In the genomic region with DNA sequence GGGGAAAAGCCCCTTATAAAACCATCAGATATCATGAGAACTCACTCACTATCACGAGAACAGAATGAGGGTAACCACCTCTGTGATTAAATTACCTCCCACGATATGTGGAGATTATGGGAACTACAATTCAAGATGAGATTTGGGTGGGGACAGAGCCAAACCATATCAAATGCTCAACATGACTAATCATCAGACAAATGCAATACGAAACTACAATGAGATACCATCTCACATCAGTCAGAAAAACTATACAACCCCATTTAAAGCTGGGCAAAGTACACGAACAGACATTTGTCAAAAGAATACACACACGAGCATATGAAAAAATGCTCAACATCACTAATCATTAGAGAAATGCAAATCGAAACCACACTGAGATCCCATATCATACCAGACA, we compare ENCODE assay signal across 17 cellular contexts.
DNase-seq lines count a peak whose midpoint lies in the region; ATAC-seq, FAIRE-seq and TF ChIP-seq lines count a peak whose summit lies in the region.
"Had no signal": no experiment of that assay in that cellular context is flagged by ENCODE, and none has a peak within 500 bp of the region (broad histone marks: within the 10 kb centered on the region; RNA-seq: fewer than 3 reads in every experiment).

No MANE protein-coding gene starts in this region.

- H3K27ac Mint-ChIP-seq in stimulated activated effector memory CD8-positive, alpha-beta T cell treated with anti-CD3 and anti-CD28 coated beads, Interleukin-12 subunit alpha, Interleukin-12 subunit beta, amount 100 ng/mL, for 72 hours = no peak overlapping the region
- H3K27ac Mint-ChIP-seq: B cell had no signal

- no peak for TF ChIP-seq POLR2A in GM12892 (IDR thresholded peaks at IDR 0.05; ENCODE audit: low read depth, low read length)
- no peak for TF ChIP-seq POLR2A in tibial nerve (IDR thresholded peaks at IDR 0.05)

- H3K36me3 ChIP-seq in brain microvascular endothelial cell (replicated peaks) = no peaks in the 10 kb centered on the region
- H3K36me3 ChIP-seq in tibial nerve = peaks cover 0 to 7% (median 0%) of the 10 kb centered on the region in 3 donors

- peaks cover 8% of the 10 kb centered on the region for H3K9me3 Mint-ChIP-seq in stimulated activated effector memory CD8-positive, alpha-beta T cell treated with anti-CD3 and anti-CD28 coated beads, Interleukin-12 subunit alpha, Interleukin-12 subunit beta, amount 100 ng/mL, for 72 hours

- in situ Hi-C loops in brain microvascular endothelial cell (cut with HindIII; ENCODE audit: low pct_ligation_motif_present, low sequenced_read_pairs) = no loop called here

- peak; percentile 26 for ATAC-seq in stimulated activated effector memory CD8-positive, alpha-beta T cell treated with anti-CD3 and anti-CD28 coated beads, Interleukin-12 subunit alpha, Interleukin-12 subunit beta, amount 100 ng/mL, for 72 hours
- ATAC-seq in GM18517 (IDR thresholded peaks at IDR 0.05; ENCODE audit: unreplicated experiment) (no peak), HG02970 (IDR thresholded peaks at IDR 0.05; ENCODE audit: low FRiP score, unreplicated experiment) (no peak)
- ATAC-seq: HCT116 had no signal

- H3K9me3 ChIP-seq in tibial nerve = peaks cover 0 to 12% (median 2%) of the 10 kb centered on the region in 4 donors

- no peak overlapping the region for H3K27ac ChIP-seq in brain microvascular endothelial cell
- H3K27ac ChIP-seq in tibial nerve = no peak overlapping the region
- H3K27ac ChIP-seq: C4-2B, GM23248 had no signal

- H3K4me3 Mint-ChIP-seq in stimulated activated effector memory CD8-positive, alpha-beta T cell treated with anti-CD3 and anti-CD28 coated beads, Interleukin-12 subunit alpha, Interleukin-12 subunit beta, amount 100 ng/mL, for 72 hours = no peak overlapping the region
- H3K4me3 Mint-ChIP-seq: B cell; CD4-positive, alpha-beta memory T cell had no signal

- H3K27me3 ChIP-seq in brain microvascular endothelial cell (replicated peaks) (no peaks in the 10 kb centered on the region), tibial nerve (no peaks in the 10 kb centered on the region)

- TF ChIP-seq CTCF in brain microvascular endothelial cell (IDR thresholded peaks at IDR 0.05; ENCODE audit: low read depth, low read length, missing control alignments) (no peak), tibial nerve (IDR thresholded peaks at IDR 0.05) (no peak)

- peaks cover 32% of the 10 kb centered on the region for H3K4me1 Mint-ChIP-seq in stimulated activated effector memory CD8-positive, alpha-beta T cell treated with anti-CD3 and anti-CD28 coated beads, Interleukin-12 subunit alpha, Interleukin-12 subunit beta, amount 100 ng/mL, for 72 hours

- H3K4me3 ChIP-seq in brain microvascular endothelial cell (ENCODE audit: low read depth, low read length) (no peak overlapping the region), tibial nerve (no peak overlapping the region)
- H3K4me3 ChIP-seq: GM23248 had no signal

- no peaks in the 10 kb centered on the region for H3K4me1 ChIP-seq in tibial nerve

- TF ChIP-seq EP300 in tibial nerve (IDR thresholded peaks at IDR 0.05) = no peak

- DNase-seq in GM12892 (ENCODE audit: insufficient read length) (no peak), NCI-H526 treated with DMSO at 0.1 percent for 48 hours (lab: John Stamatoyannopoulos, UW) (peak; percentile 88), brain microvascular endothelial cell (peak; percentile 7), tibial nerve (ENCODE audit: low spot score in 2 of 2) (no peak)
- DNase-seq in stimulated activated effector memory CD8-positive, alpha-beta T cell treated with anti-CD3 and anti-CD28 coated beads, Interleukin-12 subunit alpha, Interleukin-12 subunit beta, amount 100 ng/mL, for 72 hours (ENCODE audit: low spot score in 2 of 2) = no peak
- DNase-seq: CD4-positive, alpha-beta memory T cell; DMS79; GM23248 had no signal

- peaks cover 13% of the 10 kb centered on the region for H3K36me3 Mint-ChIP-seq in stimulated activated effector memory CD8-positive, alpha-beta T cell treated with anti-CD3 and anti-CD28 coated beads, Interleukin-12 subunit alpha, Interleukin-12 subunit beta, amount 100 ng/mL, for 72 hours

- 89 to 91% methylated on average over 6 of the region's 6 CpGs for WGBS in tibial nerve, 2 donors

- FAIRE-seq in GM12892 (lab: Jason Lieb, UNC) = peak; percentile 83
- FAIRE-seq: A204.1, G401.6, GM12891, H54 had no signal

Comparison
In these comparisons a context has a peak if more than half of its experiments do, and no peak if none do; other contexts are left out.
1. DNase-seq: peak in NCI-H526 treated with DMSO at 0.1 percent for 48 hours (single experiment) and brain microvascular endothelial cell (single experiment); none in GM12892 (single experiment), stimulated activated effector memory CD8-positive, alpha-beta T cell treated with anti-CD3 and anti-CD28 coated beads, Interleukin-12 subunit alpha, Interleukin-12 subunit beta, amount 100 ng/mL, for 72 hours (0 of 2) and tibial nerve (0 of 2).